ENCODE assay signal across 8 cellular contexts in the genomic region with DNA sequence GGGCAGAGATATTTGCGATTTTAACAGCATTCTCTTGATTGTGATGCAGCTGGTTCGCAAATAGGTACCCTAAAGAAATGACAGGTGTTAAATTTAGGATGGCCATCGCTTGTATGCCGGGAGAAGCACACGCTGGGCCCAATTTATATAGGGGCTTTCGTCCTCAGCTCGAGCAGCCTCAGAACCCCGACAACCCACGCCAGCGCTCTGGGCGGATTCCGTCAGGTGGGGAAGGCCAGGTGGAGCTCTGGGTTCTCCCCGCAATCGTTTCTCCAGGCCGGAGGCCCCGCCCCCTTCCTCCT. TPM values are rescaled to one million over a fixed set of nuclear protein-coding genes. Genes with fewer than 3 reads are reported as not detected.
A peak's percentile ranks its signal among the peaks of the same experiment; 100 is the strongest.
DNase-seq lines count a peak whose midpoint lies in the region; TF ChIP-seq lines count a peak whose summit lies in the region.

No MANE protein-coding gene starts in this region.

- H3K27me3 ChIP-seq in DOHH2 (ENCODE audit: control insufficient read depth, low read length) = no peaks in the 10 kb centered on the region
- no peaks in the 10 kb centered on the region for H3K27me3 ChIP-seq in SJCRH30
- H3K27me3 ChIP-seq in esophagus squamous epithelium = no peaks in the 10 kb centered on the region

- H3K4me3 ChIP-seq in DOHH2 (ENCODE audit: low read length) = peak overlapping the region; percentile 94
- H3K4me3 ChIP-seq in SJCRH30 = peak overlapping the region; percentile 85
- peak overlapping the region; percentile 61 to 97 (median 74) for H3K4me3 ChIP-seq in esophagus squamous epithelium

- H3K79me2 ChIP-seq in DOHH2 (ENCODE audit: control insufficient read depth, low read length) = peaks cover 38% of the 10 kb centered on the region

- H3F3A ChIP-seq in DOHH2 (ENCODE audit: control insufficient read depth, insufficient read depth) = peaks cover 6% of the 10 kb centered on the region; the same call in 1 of the 2 replicates

- peak overlapping the region; percentile 100 for H3K27ac Mint-ChIP-seq in progenitor cell of endocrine pancreas

- H3K36me3 ChIP-seq in DOHH2 (ENCODE audit: control insufficient read depth, low read length) (no peaks in the 10 kb centered on the region; the same call in 1 of the 2 replicates), SJCRH30 (no peaks in the 10 kb centered on the region), esophagus squamous epithelium (peaks cover 0 to 4% (median 0%) of the 10 kb centered on the region in 3 donors)

- H3K27me3 Mint-ChIP-seq in progenitor cell of endocrine pancreas = no peaks in the 10 kb centered on the region

- peaks cover 14% of the 10 kb centered on the region for H3K4me1 ChIP-seq in DOHH2 (ENCODE audit: control insufficient read depth, low read length)
- H3K4me1 ChIP-seq in SJCRH30 = no peaks in the 10 kb centered on the region
- H3K4me1 ChIP-seq in esophagus squamous epithelium = peaks cover 9 to 30% (median 12%) of the 10 kb centered on the region in 3 donors

- H3K9me2 ChIP-seq in DOHH2 (replicated peaks; ENCODE audit: control insufficient read depth, low read length) = no peaks in the 10 kb centered on the region

- 5 to 9% methylated on average over 8 to 10 of the region's 16 CpGs for WGBS in esophagus squamous epithelium, 2 donors

- no peak for TF ChIP-seq POLR2A in esophagus squamous epithelium (IDR thresholded peaks at IDR 0.05)

- H3K9me3 Mint-ChIP-seq in progenitor cell of endocrine pancreas (ENCODE audit: low read depth) = peaks cover 14% of the 10 kb centered on the region

- peak overlapping the region; percentile 87 for H3K4me3 Mint-ChIP-seq in progenitor cell of endocrine pancreas (ENCODE audit: low read depth)

- H4K20me1 ChIP-seq in DOHH2 (ENCODE audit: control insufficient read depth, insufficient read depth, low read depth, low read length) = no peaks in the 10 kb centered on the region

- peak overlapping the region; percentile 96 for H3K4me2 ChIP-seq in DOHH2 (ENCODE audit: low read length)

- H3K9me3 ChIP-seq in DOHH2 (ENCODE audit: control insufficient read depth, insufficient read depth, low read length) (no peaks in the 10 kb centered on the region), SJCRH30 (replicated peaks) (no peaks in the 10 kb centered on the region), esophagus squamous epithelium (no peaks in the 10 kb centered on the region)

- intact Hi-C loops in esophagus squamous epithelium (cut with DNase I) = no loop called here

- DNase-seq in SJCRH30 (no peak), esophagus squamous epithelium (lab: John Stamatoyannopoulos, UW) (no peak), progenitor cell of endocrine pancreas (ENCODE audit: low spot score, unreplicated experiment) (no peak), NCI-H524 treated with DMSO at 0.1 percent for 48 hours (lab: John Stamatoyannopoulos, UW) (no peak), NCI-H2227 (lab: John Stamatoyannopoulos, UW; ENCODE audit: unreplicated experiment) (no peak), NCI-H1048 (lab: John Stamatoyannopoulos, UW) (no peak), kidney glomerular epithelial cell (lab: John Stamatoyannopoulos, UW) (no peak)

- H3K27ac ChIP-seq in DOHH2 (ENCODE audit: low read depth, low read length) (peak overlapping the region; percentile 85; the same call in 1 of the 2 replicates), SJCRH30 (peak overlapping the region; percentile 48; the same call in 1 of the 2 replicates), esophagus squamous epithelium (peak overlapping the region; percentile 93 to 100 (median 96))

- H3K4me1 Mint-ChIP-seq in progenitor cell of endocrine pancreas (ENCODE audit: low read depth) = peaks cover 9% of the 10 kb centered on the region

- no peak for TF ChIP-seq CTCF in DOHH2 (IDR thresholded peaks at IDR 0.05; ENCODE audit: low read depth, low read length, poor library complexity, severe bottlenecking)
- no peak for TF ChIP-seq CTCF in esophagus squamous epithelium (IDR thresholded peaks at IDR 0.05)
- no peak for TF ChIP-seq CTCF in progenitor cell of endocrine pancreas (IDR thresholded peaks at IDR 0.05; ENCODE audit: unreplicated experiment)

- peaks cover 9% of the 10 kb centered on the region for H3K36me3 Mint-ChIP-seq in progenitor cell of endocrine pancreas (ENCODE audit: insufficient read depth)

RNA-seq across cellular contexts. Expression of gene PSEN1, which starts 0.3 kb away (rescaled TPM):
- total RNA-seq in SJCRH30 (2014; rRNA removed; shearing (Covaris generic)) = 21.8 and 25.7 TPM in 2 replicates
- total RNA-seq in esophagus squamous epithelium = 10 to 100 TPM; 34.6 to 49.8 (median 41.5) TPM
- total RNA-seq in progenitor cell of endocrine pancreas = 61.7 and 62.8 TPM in 2 replicates
